In the genomic region with DNA sequence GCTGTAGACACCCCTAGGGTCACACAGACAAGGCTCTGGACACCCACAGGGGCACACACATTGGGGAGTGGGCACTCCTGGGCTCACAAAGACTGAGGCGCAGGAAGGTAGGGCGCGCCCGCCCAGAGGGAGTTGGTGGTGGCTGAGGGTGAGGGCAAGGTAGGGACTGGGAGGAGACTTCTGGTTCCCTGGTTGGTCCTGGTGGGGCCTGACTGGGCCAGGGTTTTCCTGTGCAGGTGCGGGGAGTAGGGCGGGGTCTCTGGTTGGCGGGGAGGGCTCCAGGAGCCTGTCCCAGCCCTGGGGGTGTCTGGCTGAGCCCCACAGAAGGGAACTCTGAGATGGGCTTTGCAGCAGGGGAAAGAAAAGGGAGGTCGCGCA, we compare ENCODE assay signal across 8 cellular contexts. TPM values are rescaled to one million over a fixed set of nuclear protein-coding genes. Genes with fewer than 3 reads are reported as not detected.
DNase-seq lines count a peak whose midpoint lies in the region; ATAC-seq and TF ChIP-seq lines count a peak whose summit lies in the region.

No MANE protein-coding gene starts in this region.

- H3K4me1 Mint-ChIP-seq in stimulated activated naive CD8-positive, alpha-beta T cell treated with anti-CD3 and anti-CD28 coated beads, Interleukin-15, Interleukin-2, amounts not matched to agents 100 ng/mL and 50 ng/mL, for 24 hours (ENCODE audit: low read depth): peaks cover 28% of the 10 kb centered on the region

- TF ChIP-seq CTCF in adrenal gland (IDR thresholded peaks at IDR 0.05): no peak

- peaks cover 9% of the 10 kb centered on the region; the same call in 1 of the 2 replicates for H3K9me3 ChIP-seq in HUES6 (ENCODE audit: control insufficient read depth, insufficient read depth, low read depth, low read length)
- H3K9me3 ChIP-seq in adrenal gland (replicated peaks in 1 of 3): no peaks in the 10 kb centered on the region
- H3K9me3 ChIP-seq in iPS-18c (ENCODE audit: control insufficient read depth, insufficient read depth, low read length): peaks cover 9% of the 10 kb centered on the region

- H3K4me1 ChIP-seq in HUES6 (ENCODE audit: control insufficient read depth, insufficient read depth, low read length) (no peaks in the 10 kb centered on the region), adrenal gland (replicated peaks in 1 of 2) (no peaks in the 10 kb centered on the region)

- H3K36me3 ChIP-seq in HUES6 (ENCODE audit: control insufficient read depth, insufficient read depth, low read length): no peaks in the 10 kb centered on the region
- no peaks in the 10 kb centered on the region for H3K36me3 ChIP-seq in adrenal gland (replicated peaks in 1 of 2)

- H3K36me3 Mint-ChIP-seq in stimulated activated naive CD8-positive, alpha-beta T cell treated with anti-CD3 and anti-CD28 coated beads, Interleukin-15, Interleukin-2, amounts not matched to agents 100 ng/mL and 50 ng/mL, for 24 hours (ENCODE audit: low read depth): no peaks in the 10 kb centered on the region

- H3K27me3 ChIP-seq in HUES6 (ENCODE audit: control insufficient read depth, insufficient read depth, low read length): no peaks in the 10 kb centered on the region
- H3K27me3 ChIP-seq in adrenal gland: peaks cover 5% of the 10 kb centered on the region

- H3K27ac ChIP-seq in HUES6 (ENCODE audit: low read depth, low read length): peak overlapping the region; percentile 55; the same call in 1 of the 2 replicates
- H3K27ac ChIP-seq in adrenal gland: peak overlapping the region in 4 of 5 donors; percentile 72 to 91 (median 78)

- no peaks in the 10 kb centered on the region for H3K9me3 Mint-ChIP-seq in stimulated activated naive CD8-positive, alpha-beta T cell treated with anti-CD3 and anti-CD28 coated beads, Interleukin-15, Interleukin-2, amounts not matched to agents 100 ng/mL and 50 ng/mL, for 24 hours

- H3K27me3 Mint-ChIP-seq in stimulated activated naive CD8-positive, alpha-beta T cell treated with anti-CD3 and anti-CD28 coated beads, Interleukin-15, Interleukin-2, amounts not matched to agents 100 ng/mL and 50 ng/mL, for 24 hours: no peaks in the 10 kb centered on the region

- peak; percentile 32 for ATAC-seq in Right ventricle myocardium superior (ENCODE audit: poor library complexity)

- H3K4me3 ChIP-seq in HUES6 (ENCODE audit: low read depth, low read length): peak overlapping the region; percentile 96
- H3K4me3 ChIP-seq in adrenal gland: peak overlapping the region in 3 of 4 donors; percentile 14 to 70 (median 47)
- H3K4me3 ChIP-seq in iPS-18c (ENCODE audit: insufficient read depth, low read depth, low read length): peak overlapping the region; percentile 67

- no peak for TF ChIP-seq POLR2A in adrenal gland (IDR thresholded peaks at IDR 0.05)

- peak overlapping the region; percentile 82 for H3K9ac ChIP-seq in HUES6 (ENCODE audit: low read length)

- 0 to 35% (median 17%) methylated on average over 4 to 9 of the region's 9 CpGs for WGBS in adrenal gland, 4 donors

- peak overlapping the region; percentile 90 for H3K27ac Mint-ChIP-seq in stimulated activated naive CD8-positive, alpha-beta T cell treated with anti-CD3 and anti-CD28 coated beads, Interleukin-15, Interleukin-2, amounts not matched to agents 100 ng/mL and 50 ng/mL, for 24 hours

- H3K4me3 Mint-ChIP-seq in stimulated activated naive CD8-positive, alpha-beta T cell treated with anti-CD3 and anti-CD28 coated beads, Interleukin-15, Interleukin-2, amounts not matched to agents 100 ng/mL and 50 ng/mL, for 24 hours: peak overlapping the region; percentile 89

- peak; percentile 40 for DNase-seq in Right ventricle myocardium superior
- no peak for DNase-seq in cardiac septum (ENCODE audit: low spot score)
- DNase-seq in adrenal gland: no peak
- DNase-seq in SK-N-DZ (ENCODE audit: low spot score): no peak
- DNase-seq in DMS153 treated with DMSO at 0.1 percent for 48 hours (lab: John Stamatoyannopoulos, UW; ENCODE audit: unreplicated experiment): no peak

- intact Hi-C loops in Right ventricle myocardium superior (cut with DNase I): no loop called here
- intact Hi-C loops in cardiac septum (cut with DNase I): no loop called here
- intact Hi-C loops in adrenal gland (cut with DNase I): no loop called here

RNA-seq across cellular contexts. Expression of gene WAS, which starts 6.7 kb away (rescaled TPM):
- 4.0 TPM for total RNA-seq in Right ventricle myocardium superior
- total RNA-seq in cardiac septum: 2.8 TPM
- total RNA-seq in adrenal gland: 10 to 100 TPM in 5 of 8 donors, 1 to 10 TPM in 3; 5.8 to 22.5 (median 13.6) TPM
- 10 to 100 TPM in 1 of 3 donors, 1 to 10 TPM in 2; 4.2 to 18.9 (median 9.1) TPM for polyA plus RNA-seq in adrenal gland
- polyA plus RNA-seq in SK-N-DZ (2014; cell fraction: cytosol; rRNA removed): 0.08 and 1.6 TPM in 2 replicates
- polyA plus RNA-seq in SK-N-DZ (2014; cell fraction: nucleus; rRNA removed): 0.25 and 1.0 TPM in 2 replicates

RNA-seq across cellular contexts. Expression of gene SUV39H1, which starts 19.7 kb away (rescaled TPM):
- total RNA-seq in Right ventricle myocardium superior (2.3 TPM), cardiac septum (2.5 TPM), adrenal gland (1 to 10 TPM; 2.6 to 4.4 (median 3.6) TPM)
- polyA plus RNA-seq in adrenal gland: 1 to 10 TPM; 2.6 to 3.2 (median 3.1) TPM
- polyA plus RNA-seq in SK-N-DZ (2014; cell fraction: cytosol; rRNA removed): 13.6 and 14.9 TPM in 2 replicates
- polyA plus RNA-seq in SK-N-DZ (2014; cell fraction: nucleus; rRNA removed): 16.3 and 17.2 TPM in 2 replicates
